Comparison of ENCODE assay signal across 17 cellular contexts in the genomic region with DNA sequence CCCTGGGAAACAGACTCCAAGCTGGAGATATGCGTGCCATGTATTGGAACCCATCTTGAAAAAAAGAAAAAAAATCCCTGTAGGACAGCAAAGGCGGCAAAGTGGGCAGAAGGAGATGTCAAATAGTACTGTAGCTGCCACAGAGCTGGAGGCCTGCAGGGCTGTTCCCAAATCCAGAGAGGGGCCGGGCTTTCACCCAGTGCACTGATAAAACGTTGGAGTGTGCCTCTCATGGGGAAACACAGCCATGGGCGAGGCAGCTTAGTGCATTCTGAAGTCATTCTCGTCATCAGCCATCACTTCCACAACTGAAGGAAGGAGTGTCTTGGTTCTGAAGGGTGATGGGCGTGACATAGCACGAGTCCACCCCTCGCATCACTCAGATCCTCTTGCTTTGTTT. TPM values are rescaled to one million over a fixed set of nuclear protein-coding genes. Genes with fewer than 3 reads are reported as not detected.
DNase-seq lines count a peak whose midpoint lies in the region; ATAC-seq and TF ChIP-seq lines count a peak whose summit lies in the region.
"Had no signal": no experiment of that assay in that cellular context is flagged by ENCODE, and none has a peak within 500 bp of the region (broad histone marks: within the 10 kb centered on the region; RNA-seq: fewer than 3 reads in every experiment).

No MANE protein-coding gene starts in this region.

- no peaks in the 10 kb centered on the region for H3K36me3 Mint-ChIP-seq in activated T-cell treated with anti-CD3 and anti-CD28 coated beads, Interleukin-2, amount 50 U/mL, for 4 hours (ENCODE audit: insufficient read depth)
- H3K36me3 Mint-ChIP-seq: CD4-positive, alpha-beta memory T cell had no signal

- 58 to 62% (median 62%) methylated on average over 9 of the region's 9 CpGs for WGBS in heart left ventricle, 4 donors
- WGBS in psoas muscle, 3 donors: 87 to 88% (median 87%) methylated on average over 9 of the region's 9 CpGs

- H3K27me3 ChIP-seq in heart left ventricle (no peaks in the 10 kb centered on the region), right atrium auricular region (no peaks in the 10 kb centered on the region), psoas muscle (ENCODE audit: insufficient read depth in 3 of 3, low read length in 2 of 3) (no peaks in the 10 kb centered on the region)

- H3K9me3 ChIP-seq in heart left ventricle (no peaks in the 10 kb centered on the region), right atrium auricular region (no peaks in the 10 kb centered on the region), psoas muscle (no peaks in the 10 kb centered on the region)
- H3K9me3 ChIP-seq: HAP-1 had no signal

- TF ChIP-seq POLR2A in heart left ventricle (IDR thresholded peaks at IDR 0.05): no peak

- peak overlapping the region in 7 of 12 donors; percentile 11 to 45 (median 33) for H3K27ac ChIP-seq in heart left ventricle
- H3K27ac ChIP-seq in right atrium auricular region: peak overlapping the region; percentile 17 to 73
- peak overlapping the region; percentile 25 for H3K27ac ChIP-seq in psoas muscle

- TF ChIP-seq CTCF in heart left ventricle (IDR thresholded peaks at IDR 0.05) (no peak), right atrium auricular region (IDR thresholded peaks at IDR 0.05) (no peak), psoas muscle (IDR thresholded peaks at IDR 0.05) (no peak)

- H3K36me3 ChIP-seq in heart left ventricle: no peaks in the 10 kb centered on the region
- H3K36me3 ChIP-seq in right atrium auricular region: no peaks in the 10 kb centered on the region
- H3K36me3 ChIP-seq in psoas muscle (ENCODE audit: insufficient read depth in 1 of 2, low read depth in 1 of 2): peaks cover 0 to 13% of the 10 kb centered on the region in 2 donors
- H3K36me3 ChIP-seq: HAP-1 had no signal

- no peak overlapping the region for H3K4me3 Mint-ChIP-seq in activated T-cell treated with anti-CD3 and anti-CD28 coated beads, Interleukin-2, amount 50 U/mL, for 4 hours
- H3K4me3 Mint-ChIP-seq: CD4-positive, alpha-beta memory T cell; HFFc6 had no signal

- peaks cover 2% of the 10 kb centered on the region for H3K27me3 Mint-ChIP-seq in activated T-cell treated with anti-CD3 and anti-CD28 coated beads, Interleukin-2, amount 50 U/mL, for 4 hours (ENCODE audit: low read depth)

- intact Hi-C loops in heart left ventricle (cut with DNase I) (no loop called here), left cardiac atrium (cut with DNase I) (no loop called here), psoas muscle (cut with DNase I) (no loop called here)

- DNase-seq in heart left ventricle (peak in 4 of 5 donors; percentile 27 to 56 (median 41)), left cardiac atrium (no peak), right atrium auricular region (ENCODE audit: low spot score) (no peak), psoas muscle (no peak), activated T-cell treated with anti-CD3 and anti-CD28 coated beads for 4 hours (no peak)
- DNase-seq in activated T-cell treated with anti-CD3 and anti-CD28 coated beads, Interleukin-2, amount 50 U/mL, for 4 hours: no peak
- DNase-seq: C1 segment of cervical spinal cord; Calu3; CD4-positive, alpha-beta memory T cell; COR-L47; DMS153; DND-41; GOT3; HFFc6 had no signal

- ATAC-seq in heart left ventricle (peak; percentile 49 to 72 (median 52)), left cardiac atrium (peak; percentile 31 to 57), psoas muscle (no peak), HG03565 (IDR thresholded peaks at IDR 0.05; ENCODE audit: unreplicated experiment) (no peak)
- no peak for ATAC-seq in activated T-cell treated with anti-CD3 and anti-CD28 coated beads, Interleukin-2, amount 50 U/mL, for 4 hours

- no peak overlapping the region for H3K4me3 ChIP-seq in heart left ventricle
- H3K4me3 ChIP-seq in right atrium auricular region: no peak overlapping the region
- no peak overlapping the region for H3K4me3 ChIP-seq in psoas muscle
- H3K4me3 ChIP-seq: HAP-1 had no signal

- H3K4me1 Mint-ChIP-seq in activated T-cell treated with anti-CD3 and anti-CD28 coated beads, Interleukin-2, amount 50 U/mL, for 4 hours (ENCODE audit: low read depth): no peaks in the 10 kb centered on the region
- H3K4me1 Mint-ChIP-seq: CD4-positive, alpha-beta memory T cell had no signal

- no peaks in the 10 kb centered on the region for H3K9me3 Mint-ChIP-seq in activated T-cell treated with anti-CD3 and anti-CD28 coated beads, Interleukin-2, amount 50 U/mL, for 4 hours
- H3K9me3 Mint-ChIP-seq: CD4-positive, alpha-beta memory T cell; HFFc6 had no signal

- H3K4me1 ChIP-seq in heart left ventricle: peaks cover 0 to 37% (median 7%) of the 10 kb centered on the region in 12 donors
- peaks cover 0 to 9% of the 10 kb centered on the region in 2 donors for H3K4me1 ChIP-seq in right atrium auricular region
- H3K4me1 ChIP-seq in psoas muscle: peaks cover 26% of the 10 kb centered on the region
- H3K4me1 ChIP-seq: HAP-1 had no signal

RNA-seq across cellular contexts. Expression of a gene that starts 4.8 kb away (rescaled TPM):
- total RNA-seq in heart left ventricle (100 to 1,000 TPM in 7 of 9 donors, 10 to 100 TPM in 2; 61.4 to 181 (median 131) TPM), left cardiac atrium (100 to 1,000 TPM in 1 of 2 donors, 10 to 100 TPM in 1; 77.5 to 121 TPM), right atrium auricular region (100 to 1,000 TPM in 1 of 2 donors, 10 to 100 TPM in 1; 88.2 to 123 TPM), psoas muscle (10 to 100 TPM; 28.7 to 77.6 (median 45.0) TPM)
- polyA plus RNA-seq in heart left ventricle (10 to 100 TPM; 27.9 to 92.6 TPM), psoas muscle (10 to 100 TPM in 2 of 3 donors, 1 to 10 TPM in 1; 1.4 to 39.9 (median 19.4) TPM)
- not detected for total RNA-seq in activated T-cell treated with anti-CD3 and anti-CD28 coated beads, Interleukin-2, amount 50 U/mL, for 4 hours
- total RNA-seq: A172; Calu3; CD4-positive, alpha-beta memory T cell; HFFc6 had no signal
- polyA plus RNA-seq: CD4-positive, alpha-beta memory T cell had no signal

Comparison
In these comparisons a context has a peak if more than half of its experiments do, and no peak if none do; other contexts are left out.
1. DNase-seq: peak in heart left ventricle (4 of 5); none in left cardiac atrium (single experiment), right atrium auricular region (single experiment), psoas muscle (0 of 2), activated T-cell treated with anti-CD3 and anti-CD28 coated beads, Interleukin-2, amount 50 U/mL, for 4 hours (single experiment) and activated T-cell treated with anti-CD3 and anti-CD28 coated beads for 4 hours (single experiment).
2. ATAC-seq: peak in heart left ventricle (4 of 4) and left cardiac atrium (2 of 2); none in psoas muscle (0 of 4), HG03565 (single experiment) and activated T-cell treated with anti-CD3 and anti-CD28 coated beads, Interleukin-2, amount 50 U/mL, for 4 hours (0 of 2).
3. RNA of a gene that starts 4.8 kb away (total RNA-seq): 61.4 to 181 TPM in heart left ventricle, 88.2 to 123 TPM in right atrium auricular region, 77.5 to 121 TPM in left cardiac atrium and 28.7 to 77.6 TPM in psoas muscle; not detected in activated T-cell treated with anti-CD3 and anti-CD28 coated beads, Interleukin-2, amount 50 U/mL, for 4 hours; every median in the first group is over 10 times any median in the second.
4. Peak in every context shown above with its lines, with median percentiles within 50 percentile points of each other: H3K27ac ChIP-seq.